In the genomic region with DNA sequence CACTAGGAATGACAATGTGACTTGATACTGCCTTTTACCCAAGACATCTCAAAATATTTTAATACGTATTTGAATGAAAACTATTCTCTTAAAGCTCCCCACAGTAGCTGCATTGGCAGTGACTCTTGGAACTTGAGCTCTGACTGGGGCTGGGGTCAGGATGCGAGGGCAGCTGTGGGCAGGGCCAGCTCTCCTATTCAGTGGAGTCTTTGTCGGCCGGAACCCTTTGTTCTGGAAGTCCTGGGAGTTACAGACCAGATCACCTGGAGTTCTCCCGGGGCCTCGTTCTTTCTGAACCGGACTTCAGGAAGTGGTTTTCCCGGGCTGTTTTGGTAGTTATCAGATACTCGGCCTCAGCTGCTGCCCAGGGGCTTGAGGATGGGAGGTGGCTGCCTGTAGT, we compare ENCODE assay signal across 1 cellular context.
TF ChIP-seq lines count a peak whose summit lies in the region.

No MANE protein-coding gene starts in this region.

TF ChIP-seq in HepG2, 621 proteins besides CTCF, POLR2A, EP300 and RAD21 (continued from another document):
- TF ChIP-seq PRDM15 (CRISPR knock-in tag; IDR thresholded peaks at IDR 0.05) (peak; percentile 81), ZFP82 (CRISPR knock-in tag; IDR thresholded peaks at IDR 0.05; ENCODE audit: borderline replicate concordance) (no peak), CCAR2 (optimal IDR thresholded peaks at IDR 0.05; ENCODE audit: low read depth, low read length) (no peak), ZNF343 (CRISPR knock-in tag; IDR thresholded peaks at IDR 0.05) (no peak), POGK (CRISPR knock-in tag; conservative IDR thresholded peaks at IDR 0.05) (peak; percentile 68; the same call in 1 of the 2 replicates), NFATC3 (CRISPR knock-in tag; IDR thresholded peaks at IDR 0.05) (no peak), ZNF224 (CRISPR knock-in tag; IDR thresholded peaks at IDR 0.05) (no peak), ZNF124 (CRISPR knock-in tag; IDR thresholded peaks at IDR 0.05) (no peak), SMARCE1 (IDR thresholded peaks at IDR 0.05; ENCODE audit: borderline replicate concordance) (no peak), ISX (CRISPR knock-in tag; conservative IDR thresholded peaks at IDR 0.05) (no peak), CEBPG (CRISPR knock-in tag; IDR thresholded peaks at IDR 0.05) (no peak), RXRA (CRISPR knock-in tag; IDR thresholded peaks at IDR 0.05) (no peak; the same call in 1 of the 2 replicates), BRCA1 (CRISPR knock-in tag; IDR thresholded peaks at IDR 0.05) (no peak), ZNF234 (CRISPR knock-in tag; conservative IDR thresholded peaks at IDR 0.05) (no peak), GATA4 (IDR thresholded peaks at IDR 0.05; ENCODE audit: borderline replicate concordance, low read depth) (no peak), HNRNPK (IDR thresholded peaks at IDR 0.05; ENCODE audit: low read depth, low read length, poor library complexity, severe bottlenecking) (no peak), AFF4 (CRISPR knock-in tag; IDR thresholded peaks at IDR 0.05) (no peak), ZNF609 (CRISPR knock-in tag; IDR thresholded peaks at IDR 0.05; ENCODE audit: borderline replicate concordance) (0 out of 2 replicates have a peak, but pooled peaks have one; percentile 41), CENPX (CRISPR knock-in tag; IDR thresholded peaks at IDR 0.05) (no peak), HNRNPL (IDR thresholded peaks at IDR 0.05; ENCODE audit: low read depth, low read length) (no peak), ZSCAN30 (CRISPR knock-in tag; IDR thresholded peaks at IDR 0.05) (no peak), ZNF557 (CRISPR knock-in tag; IDR thresholded peaks at IDR 0.05) (no peak), ZFAT (CRISPR knock-in tag; conservative IDR thresholded peaks at IDR 0.05) (no peak), ZNF33B (CRISPR knock-in tag; IDR thresholded peaks at IDR 0.05) (no peak)
TF ChIP-seq in HepG2: peak in this region for 63.
